ENCODE assay signal across 11 cellular contexts in genomic region chr6:91299544-91300491, GRCh38.
DNase-seq lines count a peak whose midpoint lies in the region; ATAC-seq and TF ChIP-seq lines count a peak whose summit lies in the region.
"Had no signal": no experiment of that assay in that cellular context is flagged by ENCODE, and none has a peak within 500 bp of the region (broad histone marks: within the 10 kb centered on the region; RNA-seq: fewer than 3 reads in every experiment).

No MANE protein-coding gene starts in this region.

- H3K4me1 ChIP-seq in PC-3 (ENCODE audit: insufficient read depth, low read length): no peaks in the 10 kb centered on the region

- no peaks in the 10 kb centered on the region for H3K27me3 ChIP-seq in PC-3 (ENCODE audit: low read length)

- POLR2A ChIA-PET in HEK293T (lab: Yijun Ruan, JAX): no interaction called here
- POLR2A ChIA-PET in PC-3 (lab: Charles Lee; ENCODE audit: unreplicated experiment): no interaction called here

- no peak for TF ChIP-seq CTCF in PC-3 (conservative IDR thresholded peaks at IDR 0.05; ENCODE audit: low read depth, low read length)
- TF ChIP-seq CTCF in retinal pigment epithelial cell (conservative IDR thresholded peaks at IDR 0.05; ENCODE audit: low read depth, low read length): no peak
- no peak for TF ChIP-seq CTCF in GM10266 (IDR thresholded peaks at IDR 0.05; ENCODE audit: control insufficient read depth, insufficient read depth, low read depth, missing control alignments)

- no peaks in the 10 kb centered on the region for H3K36me3 ChIP-seq in PC-3 (ENCODE audit: low read depth, low read length)

- ATAC-seq in PC-3 (peak; percentile 57), left cardiac atrium (peak; percentile 50 to 91)

- no peak overlapping the region for H3K9ac ChIP-seq in PC-3 (ENCODE audit: low read length)

- no TSS peak for BruUV-seq in PC-3 (replicated peaks; lab: Mats Ljungman, UMichigan)

- no peak overlapping the region for H3K27ac ChIP-seq in PC-3 (ENCODE audit: low read length)

- no peak overlapping the region for H3K4me2 ChIP-seq in PC-3 (ENCODE audit: low read length)

- no peaks in the 10 kb centered on the region for H3K79me2 ChIP-seq in PC-3 (ENCODE audit: low read length)

- intact Hi-C loops in PC-3 (cut with micrococcal nuclease): no loop called here
- intact Hi-C loops in left cardiac atrium (cut with DNase I): no loop called here

- DNase-seq in HEK293T (ENCODE audit: extremely low spot score): peak; percentile 52
- DNase-seq in PC-3: peak; percentile 9
- DNase-seq in left cardiac atrium: no peak
- DNase-seq in retinal pigment epithelial cell (ENCODE audit: low read depth): peak; percentile 10
- DNase-seq in NCI-H524 treated with DMSO at 0.1 percent for 48 hours (lab: John Stamatoyannopoulos, UW): no peak
- no peak for DNase-seq in GM10266 (ENCODE audit: extremely low spot score)
- no peak for DNase-seq in activated CD8-positive, alpha-beta memory T cell treated with anti-CD3 and anti-CD28 coated beads for 24 hours
- no peak for DNase-seq in AG08395 (ENCODE audit: low spot score)
- DNase-seq: cortex of kidney; NCI-H2171 treated with DMSO at 0.1 percent for 48 hours; stimulated activated naive CD4-positive, alpha-beta T cell treated with Interleukin-2 at 50 U/mL for 16 hours had no signal

- H3K4me3 ChIP-seq in PC-3 (ENCODE audit: low read length) (no peak overlapping the region), retinal pigment epithelial cell (ENCODE audit: low read length) (no peak overlapping the region)

- no peak overlapping the region for H2AFZ ChIP-seq in PC-3 (ENCODE audit: low read length)

- CTCF ChIA-PET in HEK293T (lab: Yijun Ruan, JAX) (no interaction called here), PC-3 (lab: Charles Lee) (no interaction called here)

- no peaks in the 10 kb centered on the region for H4K20me1 ChIP-seq in PC-3 (ENCODE audit: low read length)

- no peaks in the 10 kb centered on the region for H3K9me3 ChIP-seq in PC-3 (ENCODE audit: low read length)

- no peaks in the 10 kb centered on the region for H3F3A ChIP-seq in PC-3 (ENCODE audit: low read length, unreplicated experiment)

- no peaks in the 10 kb centered on the region for H3K9me2 ChIP-seq in PC-3 (replicated peaks; ENCODE audit: low read length)

TF ChIP-seq in HEK293T, 16 proteins besides CTCF, POLR2A, EP300 and RAD21:
- TF ChIP-seq PKNOX1 (IDR thresholded peaks at IDR 0.05) (peak; percentile 70), SP1 (IDR thresholded peaks at IDR 0.05) (no peak), LEF1 (IDR thresholded peaks at IDR 0.05; ENCODE audit: borderline replicate concordance) (no peak), FOXK2 (IDR thresholded peaks at IDR 0.05) (no peak), HDGF (IDR thresholded peaks at IDR 0.05; ENCODE audit: borderline replicate concordance) (no peak), TARDBP (IDR thresholded peaks at IDR 0.05) (no peak), SUZ12 (IDR thresholded peaks at IDR 0.05) (no peak), FOXA1 (IDR thresholded peaks at IDR 0.05) (no peak), ZNF384 (IDR thresholded peaks at IDR 0.05) (no peak), CTBP1 (IDR thresholded peaks at IDR 0.05; ENCODE audit: borderline replicate concordance) (peak; percentile 94), L3MBTL2 (conservative IDR thresholded peaks at IDR 0.05) (no peak), BHLHE40 (IDR thresholded peaks at IDR 0.05; ENCODE audit: borderline replicate concordance) (no peak), ELF4 (IDR thresholded peaks at IDR 0.05) (no peak)
TF ChIP-seq in HEK293T: peak in this region for 2.

Comparison
In these comparisons a context has a peak if more than half of its experiments do, and no peak if none do; other contexts are left out.
1. DNase-seq: peak in HEK293T (single experiment), PC-3 (single experiment) and retinal pigment epithelial cell (single experiment); none in left cardiac atrium (single experiment), NCI-H524 treated with DMSO at 0.1 percent for 48 hours (single experiment), GM10266 (single experiment), activated CD8-positive, alpha-beta memory T cell treated with anti-CD3 and anti-CD28 coated beads for 24 hours (single experiment) and AG08395 (single experiment).